8 cellular contexts compared by ENCODE assay signal in genomic region chr1:52601976-52602327, GRCh38. TPM values are rescaled to one million over a fixed set of nuclear protein-coding genes. Genes with fewer than 3 reads are reported as not detected.
DNase-seq lines count a peak whose midpoint lies in the region; ATAC-seq and TF ChIP-seq lines count a peak whose summit lies in the region.

No MANE protein-coding gene starts in this region.

- no peak for DNase-seq in activated naive CD4-positive, alpha-beta T cell treated with anti-CD3 and anti-CD28 coated beads for 36 hours
- DNase-seq in activated naive CD4-positive, alpha-beta T cell treated with Interleukin-2 at 50 U/mL for 16 hours, result no peak
- DNase-seq in choroid plexus epithelial cell (ENCODE audit: low read depth), result no peak
- no peak for DNase-seq in mesendoderm
- DNase-seq in GM10248 (ENCODE audit: extremely low spot score), result no peak

- no peaks in the 10 kb centered on the region for H3K27me3 Mint-ChIP-seq in activated naive CD4-positive, alpha-beta T cell treated with anti-CD3 and anti-CD28 coated beads for 36 hours (ENCODE audit: low read depth)

- peak overlapping the region; percentile 68 for H3K4me3 ChIP-seq in choroid plexus epithelial cell (ENCODE audit: low read depth, low read length)
- H3K4me3 ChIP-seq in mesendoderm (ENCODE audit: low read length), result peak overlapping the region; percentile 28
- peak overlapping the region; percentile 57 for H3K4me3 ChIP-seq in urinary bladder (ENCODE audit: low read depth, low read length)

- ATAC-seq in GM21529 (IDR thresholded peaks at IDR 0.05; ENCODE audit: unreplicated experiment), result no peak
- ATAC-seq in HG03457 (IDR thresholded peaks at IDR 0.05; ENCODE audit: unreplicated experiment), result no peak

- H3K4me3 Mint-ChIP-seq in activated naive CD4-positive, alpha-beta T cell treated with anti-CD3 and anti-CD28 coated beads for 36 hours, result peak overlapping the region; percentile 75

- no peak overlapping the region for H4K5ac ChIP-seq in mesendoderm (ENCODE audit: low read length)

- no peaks in the 10 kb centered on the region for H3K27me3 ChIP-seq in mesendoderm (ENCODE audit: insufficient read depth, low read length, poor library complexity)

- peak overlapping the region; percentile 75 for H3K18ac ChIP-seq in mesendoderm (ENCODE audit: low read length)

- H3K23ac ChIP-seq in mesendoderm (ENCODE audit: low read length), result peak overlapping the region; percentile 99

- peaks cover 38% of the 10 kb centered on the region for H3K4me1 Mint-ChIP-seq in activated naive CD4-positive, alpha-beta T cell treated with anti-CD3 and anti-CD28 coated beads for 36 hours (ENCODE audit: low read depth)

- H3K27ac ChIP-seq in mesendoderm (ENCODE audit: low read depth, low read length) (no peak overlapping the region), urinary bladder (ENCODE audit: low read depth) (peak overlapping the region; percentile 44)

- CTCF ChIA-PET in activated naive CD4-positive, alpha-beta T cell treated with anti-CD3 and anti-CD28 coated beads for 36 hours (lab: Charles Lee), result interaction anchor here (0.6 to 1.3 kb wide), 2 partner anchors 84 to 705 kb away, joined by 3 to 4 read pairs; no protein-coding TSS in a partner anchor
- CTCF ChIA-PET in GM10248 (lab: Yijun Ruan, JAX), result interaction anchor here (0.8 to 1.5 kb wide), 5 partner anchors 9 to 84 kb away, joined by 3 read pairs; no protein-coding TSS in a partner anchor

- peak overlapping the region; percentile 84 for H3K9ac ChIP-seq in mesendoderm (ENCODE audit: low read length)

- intact Hi-C loops in activated naive CD4-positive, alpha-beta T cell treated with anti-CD3 and anti-CD28 coated beads for 36 hours (cut with micrococcal nuclease), result loop anchor here (1.0 to 2.0 kb wide), 3 partner anchors 31 to 57 kb away; partner anchors contain the start of genes SHISAL2A and TUT4

- no peak overlapping the region for H2BK15ac ChIP-seq in mesendoderm (replicated peaks; ENCODE audit: low read depth)

- peak overlapping the region; percentile 56 for H3K27ac Mint-ChIP-seq in activated naive CD4-positive, alpha-beta T cell treated with anti-CD3 and anti-CD28 coated beads for 36 hours

- H3K4me1 ChIP-seq in mesendoderm (ENCODE audit: control insufficient read depth, low read depth, low read length) (peaks cover 7% of the 10 kb centered on the region), urinary bladder (ENCODE audit: insufficient read depth) (no peaks in the 10 kb centered on the region)

- WGBS in mesendoderm (ENCODE audit: extremely low coverage, insufficient coverage, low lambda C conversion rate), result no CpG with 5 or more reads among the region's 22 CpGs
- 3% methylated on average over 22 of the region's 22 CpGs for WGBS in urinary bladder

- H2AK5ac ChIP-seq in mesendoderm (ENCODE audit: low read length), result no peak overlapping the region

- H4K8ac ChIP-seq in mesendoderm (ENCODE audit: low read depth, low read length), result peak overlapping the region; percentile 68

- H2BK5ac ChIP-seq in mesendoderm (ENCODE audit: low read length), result no peak overlapping the region

- H2BK120ac ChIP-seq in mesendoderm (ENCODE audit: low read depth, low read length), result peak overlapping the region; percentile 32

- H3K36me3 ChIP-seq in mesendoderm (ENCODE audit: control insufficient read depth, insufficient read depth, low read length), result no peaks in the 10 kb centered on the region
- H3K36me3 ChIP-seq in urinary bladder (ENCODE audit: insufficient read depth), result no peaks in the 10 kb centered on the region

- H3K4me2 ChIP-seq in mesendoderm (ENCODE audit: low read length), result peak overlapping the region; percentile 84

- POLR2A ChIA-PET in GM10248 (lab: Yijun Ruan, JAX), result interaction anchor here (0.5 kb wide), 1 partner anchor 48 kb away, joined by 3 read pairs; no protein-coding TSS in a partner anchor

- peak overlapping the region; percentile 64 for H3K4ac ChIP-seq in mesendoderm (ENCODE audit: low read depth, low read length)

- no peaks in the 10 kb centered on the region for H3K79me1 ChIP-seq in mesendoderm (ENCODE audit: low read length)

- no peak for TF ChIP-seq CTCF in choroid plexus epithelial cell (conservative IDR thresholded peaks at IDR 0.05; ENCODE audit: low read depth, low read length)
- TF ChIP-seq CTCF in GM10248 (IDR thresholded peaks at IDR 0.05; ENCODE audit: control extremely low read depth, extremely low read depth, low read depth, missing control alignments), result no peak

- peak overlapping the region; percentile 97 for H3K56ac ChIP-seq in mesendoderm (ENCODE audit: low read length)

- H3K79me2 ChIP-seq in mesendoderm (ENCODE audit: control insufficient read depth, insufficient read depth, low read length), result no peaks in the 10 kb centered on the region

- peaks cover 17% of the 10 kb centered on the region for H3K36me3 Mint-ChIP-seq in activated naive CD4-positive, alpha-beta T cell treated with anti-CD3 and anti-CD28 coated beads for 36 hours (ENCODE audit: low read depth)

- H3K9me3 Mint-ChIP-seq in activated naive CD4-positive, alpha-beta T cell treated with anti-CD3 and anti-CD28 coated beads for 36 hours, result no peaks in the 10 kb centered on the region

RNA-seq across cellular contexts. Expression of gene GPX7, which starts 0.2 kb away (rescaled TPM):
- 10 to 100 TPM; 20.4 to 20.6 TPM for total RNA-seq in activated naive CD4-positive, alpha-beta T cell treated with anti-CD3 and anti-CD28 coated beads for 36 hours
- 12.5 TPM for polyA plus RNA-seq in mesendoderm (2013, experiment 1 of 2)
- 13.3 TPM for polyA plus RNA-seq in mesendoderm (2013, experiment 2 of 2)
- total RNA-seq in urinary bladder, result 55.4 TPM
- 19.5 TPM for polyA plus RNA-seq in urinary bladder

RNA-seq across cellular contexts. Expression of gene SHISAL2A, which starts 31.0 kb away (rescaled TPM):
- total RNA-seq in activated naive CD4-positive, alpha-beta T cell treated with anti-CD3 and anti-CD28 coated beads for 36 hours, result 10 to 100 TPM; 11.3 to 11.4 TPM
- 0.90 TPM for polyA plus RNA-seq in mesendoderm (2013, experiment 1 of 2)
- 0.87 TPM for polyA plus RNA-seq in mesendoderm (2013, experiment 2 of 2)
- total RNA-seq in urinary bladder, result not detected
- polyA plus RNA-seq in urinary bladder, result 0.20 TPM

RNA-seq across cellular contexts. Expression of gene TUT4, which starts 49.1 kb away (rescaled TPM):
- total RNA-seq in activated naive CD4-positive, alpha-beta T cell treated with anti-CD3 and anti-CD28 coated beads for 36 hours, result 10 to 100 TPM; 48.1 to 51.2 TPM
- 25.3 TPM for polyA plus RNA-seq in mesendoderm (2013, experiment 1 of 2)
- 25.7 TPM for polyA plus RNA-seq in mesendoderm (2013, experiment 2 of 2)
- 145 TPM for total RNA-seq in urinary bladder
- polyA plus RNA-seq in urinary bladder, result 27.0 TPM

Comparison
In these comparisons a context has a peak if more than half of its experiments do, and no peak if none do; other contexts are left out.
1. RNA of gene SHISAL2A, which starts 31.0 kb away (total RNA-seq): 11.3 to 11.4 TPM in activated naive CD4-positive, alpha-beta T cell treated with anti-CD3 and anti-CD28 coated beads for 36 hours; not detected in urinary bladder (single experiment); every median in the first group is over 10 times any median in the second.
2. Peak in every context shown above with its lines, with median percentiles within 50 percentile points of each other: H3K4me3 ChIP-seq.